Comparison of ENCODE assay signal across 10 cellular contexts in the genomic region with DNA sequence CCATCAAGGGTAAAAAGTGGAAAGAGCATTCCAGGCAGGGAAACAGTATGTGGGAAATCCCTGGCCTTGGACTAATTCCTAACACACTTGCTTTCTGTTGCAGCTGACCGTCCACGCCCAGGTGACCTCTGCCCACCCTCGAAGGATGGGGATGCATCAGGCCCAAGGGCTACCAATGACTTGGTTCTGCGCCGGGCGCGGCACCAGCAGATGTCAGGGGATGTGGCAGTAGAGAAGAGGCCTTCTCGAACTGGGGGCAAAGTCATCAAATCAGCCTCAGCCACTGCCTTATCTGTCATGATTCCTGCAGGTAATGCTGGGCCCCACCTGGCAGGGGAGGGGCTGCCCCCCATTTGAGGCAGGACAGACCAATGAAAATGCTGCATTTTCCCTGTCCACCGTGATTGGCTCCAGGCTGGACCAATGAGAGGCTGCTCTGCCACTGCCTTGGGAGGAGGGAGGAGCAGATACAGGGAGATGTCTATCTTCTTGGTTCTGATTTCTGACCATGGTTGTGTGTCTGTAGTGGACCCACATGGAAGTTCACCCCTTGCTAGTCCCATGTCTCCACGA. TPM values are rescaled to one million over a fixed set of nuclear protein-coding genes. Genes with fewer than 3 reads are reported as not detected.
DNase-seq lines count a peak whose midpoint lies in the region; ATAC-seq lines count a peak whose summit lies in the region.
"Had no signal": no experiment of that assay in that cellular context is flagged by ENCODE, and none has a peak within 500 bp of the region (broad histone marks: within the 10 kb centered on the region; RNA-seq: fewer than 3 reads in every experiment).

No MANE protein-coding gene starts in this region.

- ATAC-seq in GM19452 (IDR thresholded peaks at IDR 0.05; ENCODE audit: unreplicated experiment): no peak

- DNase-seq in EH (ENCODE audit: low read depth) (peak; percentile 26), HT-29 (ENCODE audit: low spot score) (peak; percentile 17), hepatic stellate cell (ENCODE audit: low spot score) (peak; percentile 52)
- DNase-seq in effector CD4-positive, alpha-beta T cell: no peak
- DNase-seq: activated CD4-positive, CD25-positive, alpha-beta regulatory T cell; amygdala; kidney had no signal

RNA-seq across cellular contexts. Expression of a gene that starts 12.6 kb away (rescaled TPM):
- 20.9 and 27.6 TPM in 2 replicates for total RNA-seq in HT-29 (2014; rRNA removed; shearing (Covaris generic))

RNA-seq across cellular contexts. Expression of a gene that starts 18.4 kb away (rescaled TPM):
- total RNA-seq in HT-29 (2014; rRNA removed; shearing (Covaris generic)): not detected in 2 replicates
- total RNA-seq: kidney, M059J, prostate gland had no signal

RNA-seq across cellular contexts. Expression of a gene that starts 22.3 kb away (rescaled TPM):
- 24.6 and 27.2 TPM in 2 replicates for total RNA-seq in HT-29 (2014; rRNA removed; shearing (Covaris generic))

RNA-seq across cellular contexts. Expression of a gene that starts 30.3 kb away (rescaled TPM):
- 0.58 and 1.7 TPM in 2 replicates for total RNA-seq in HT-29 (2014; rRNA removed; shearing (Covaris generic))

RNA-seq across cellular contexts. Expression of a gene that starts 34.2 kb away (rescaled TPM):
- 0.13 and 0.16 TPM in 2 replicates for total RNA-seq in HT-29 (2014; rRNA removed; shearing (Covaris generic))
- total RNA-seq: kidney had no signal
